ENCODE assay signal across 8 cellular contexts in the genomic region with DNA sequence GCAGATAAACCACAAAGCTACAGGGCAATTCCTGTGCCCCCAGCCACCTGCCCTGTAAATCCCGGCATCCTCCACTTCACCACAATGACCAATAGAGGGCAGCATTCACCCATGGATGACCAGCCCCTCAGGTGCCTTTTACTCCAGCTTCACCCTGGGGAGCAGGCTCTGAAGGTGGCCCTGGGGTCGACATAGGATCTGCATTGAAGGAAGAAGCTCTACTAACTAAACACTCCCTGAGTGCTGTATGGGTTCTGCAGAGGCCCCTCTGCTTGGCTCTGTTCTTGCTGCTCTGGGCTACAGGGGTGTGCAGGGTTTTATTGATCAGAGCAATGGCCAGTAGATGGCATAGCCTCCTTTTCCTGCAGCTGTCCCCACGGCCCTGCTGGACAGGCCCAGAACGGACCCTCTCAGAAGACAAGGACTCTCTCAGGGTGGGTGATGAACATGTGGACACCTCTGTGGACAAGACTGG. TPM values are rescaled to one million over a fixed set of nuclear protein-coding genes. Genes with fewer than 3 reads are reported as not detected.
DNase-seq lines count a peak whose midpoint lies in the region; ATAC-seq and TF ChIP-seq lines count a peak whose summit lies in the region.

No MANE protein-coding gene starts in this region.

- H3K27ac ChIP-seq in MM.1S (ENCODE audit: low read length): no peak overlapping the region
- H3K27ac ChIP-seq in coronary artery: no peak overlapping the region
- H3K27ac ChIP-seq in lower lobe of right lung: no peak overlapping the region
- no peak overlapping the region for H3K27ac ChIP-seq in stomach

- H3K9ac ChIP-seq in MM.1S (ENCODE audit: low read length): no peak overlapping the region

- intact Hi-C loops in lower lobe of right lung (cut with DNase I): no loop called here
- intact Hi-C loops in stomach (cut with DNase I; ENCODE audit: low total_unique reads): no loop called here

- DNase-seq in NCI-H2227 (lab: John Stamatoyannopoulos, UW; ENCODE audit: unreplicated experiment) (peak; percentile 46), NCI-H2227 treated with DMSO at 0.1 percent for 48 hours (lab: John Stamatoyannopoulos, UW) (no peak), GOT3 (lab: John Stamatoyannopoulos, UW) (peak; percentile 27), MM.1S (peak; percentile 47), SKM-1 treated with dmso at 0.1 percent for 144 hours (lab: John Stamatoyannopoulos, UW; ENCODE audit: unreplicated experiment) (peak; percentile 47), coronary artery (ENCODE audit: low spot score) (no peak), lower lobe of right lung (no peak), stomach (peak; percentile 50)

- no peak overlapping the region for H3K4me3 ChIP-seq in MM.1S (ENCODE audit: low read length)
- no peak overlapping the region for H3K4me3 ChIP-seq in coronary artery
- no peak overlapping the region for H3K4me3 ChIP-seq in lower lobe of right lung
- no peak overlapping the region for H3K4me3 ChIP-seq in stomach

- no peaks in the 10 kb centered on the region for H3K9me2 ChIP-seq in MM.1S (replicated peaks; ENCODE audit: insufficient read depth, low read length)

- WGBS in stomach, 5 donors: 2 to 12% (median 4%) methylated on average over 4 of the region's 4 CpGs

- H3K27me3 ChIP-seq in MM.1S (replicated peaks; ENCODE audit: insufficient read depth, low read length) (no peaks in the 10 kb centered on the region), lower lobe of right lung (ENCODE audit: low read depth) (no peaks in the 10 kb centered on the region), stomach (no peaks in the 10 kb centered on the region)

- no peaks in the 10 kb centered on the region for H3K79me2 ChIP-seq in MM.1S (ENCODE audit: low read length)

- peak; percentile 88 to 90 for ATAC-seq in lower lobe of right lung

- no peak overlapping the region for H3K4me2 ChIP-seq in MM.1S (ENCODE audit: low read depth, low read length)

- H3F3A ChIP-seq in MM.1S (ENCODE audit: insufficient read depth, low read length): no peaks in the 10 kb centered on the region

- TF ChIP-seq CTCF in MM.1S (IDR thresholded peaks at IDR 0.05; ENCODE audit: low read length) (peak; percentile 82), coronary artery (IDR thresholded peaks at IDR 0.05) (peak; percentile 82), lower lobe of right lung (IDR thresholded peaks at IDR 0.05) (peak; percentile 84), stomach (IDR thresholded peaks at IDR 0.05) (peak in 5 of 7 experiments; percentile 62 to 76 (median 69))

- H2AFZ ChIP-seq in MM.1S (ENCODE audit: low read length): no peak overlapping the region

- H3K9me3 ChIP-seq in MM.1S (replicated peaks; ENCODE audit: insufficient read depth, low read length): no peaks in the 10 kb centered on the region
- H3K9me3 ChIP-seq in lower lobe of right lung: no peaks in the 10 kb centered on the region
- no peaks in the 10 kb centered on the region for H3K9me3 ChIP-seq in stomach

- H3K36me3 ChIP-seq in MM.1S (replicated peaks; ENCODE audit: insufficient read depth, low read length) (no peaks in the 10 kb centered on the region), lower lobe of right lung (no peaks in the 10 kb centered on the region), stomach (no peaks in the 10 kb centered on the region)

- no peaks in the 10 kb centered on the region for H4K20me1 ChIP-seq in MM.1S (ENCODE audit: insufficient read depth, low read length)

- H3K4me1 ChIP-seq in MM.1S (ENCODE audit: low read length) (no peaks in the 10 kb centered on the region), lower lobe of right lung (no peaks in the 10 kb centered on the region), stomach (peaks cover 0 to 3% (median 0%) of the 10 kb centered on the region in 4 donors)

- TF ChIP-seq POLR2A in stomach (IDR thresholded peaks at IDR 0.05): no peak

- no peak for TF ChIP-seq EP300 in stomach (IDR thresholded peaks at IDR 0.05)

RNA-seq across cellular contexts. Expression of gene CST4, which starts 20.3 kb away (rescaled TPM):
- not detected for total RNA-seq in lower lobe of right lung
- not detected for total RNA-seq in stomach
- not detected for polyA plus RNA-seq in stomach

RNA-seq across cellular contexts. Expression of gene CST3, which starts 30.8 kb away (rescaled TPM):
- 727 TPM for total RNA-seq in lower lobe of right lung
- 1,000 to 10,000 TPM in 1 of 5 donors, 100 to 1,000 TPM in 4; 231 to 2,024 (median 730) TPM for total RNA-seq in stomach
- 100 to 1,000 TPM; 355 to 952 (median 410) TPM for polyA plus RNA-seq in stomach

Comparison
In these comparisons a context has a peak if more than half of its experiments do, and no peak if none do; other contexts are left out.
1. DNase-seq: peak in NCI-H2227 (single experiment), GOT3 (single experiment), MM.1S (single experiment), SKM-1 treated with dmso at 0.1 percent for 144 hours (single experiment) and stomach (single experiment); none in NCI-H2227 treated with DMSO at 0.1 percent for 48 hours (single experiment), coronary artery (single experiment) and lower lobe of right lung (single experiment).
2. Peak in every context shown above with its lines, with median percentiles within 50 percentile points of each other: CTCF ChIP-seq.